In genomic region chr17:34997355-34997862, GRCh38 we compare ENCODE assay signal across 10 cellular contexts. TPM values are rescaled to one million over a fixed set of nuclear protein-coding genes. Genes with fewer than 3 reads are reported as not detected.
DNase-seq lines count a peak whose midpoint lies in the region; ATAC-seq and TF ChIP-seq lines count a peak whose summit lies in the region.
"Had no signal": no experiment of that assay in that cellular context is flagged by ENCODE, and none has a peak within 500 bp of the region (broad histone marks: within the 10 kb centered on the region; RNA-seq: fewer than 3 reads in every experiment).

No MANE protein-coding gene starts in this region.

- intact Hi-C loops in stomach (cut with DNase I; ENCODE audit: low total_unique reads): no loop called here
- intact Hi-C loops in activated T-helper 2 cell treated with anti-CD3 and anti-CD28 coated beads, Interferon-gamma antibody, Interleukin-2, Interleukin-4, amounts not matched to agents 10 μg/mL and 5 μg/mL and 100 μg/mL, durations not matched to agents 14 hours and 24 hours and 36 hours (cut with micrococcal nuclease): no loop called here

- peaks cover 14 to 47% (median 44%) of the 10 kb centered on the region in 4 donors for H3K4me1 ChIP-seq in stomach

- H3K36me3 ChIP-seq in stomach: peaks cover 24 to 90% (median 86%) of the 10 kb centered on the region in 4 donors

- ATAC-seq in GM18858 (IDR thresholded peaks at IDR 0.05; ENCODE audit: unreplicated experiment) (no peak), GM21529 (IDR thresholded peaks at IDR 0.05; ENCODE audit: unreplicated experiment) (no peak)

- H3K27me3 Mint-ChIP-seq in chondrocyte (ENCODE audit: low read depth): no peaks in the 10 kb centered on the region
- no peaks in the 10 kb centered on the region for H3K27me3 Mint-ChIP-seq in activated T-helper 2 cell treated with anti-CD3 and anti-CD28 coated beads, Interferon-gamma antibody, Interleukin-2, Interleukin-4, amounts not matched to agents 10 μg/mL and 5 μg/mL and 100 μg/mL, durations not matched to agents 14 hours and 24 hours and 36 hours (ENCODE audit: low read depth)

- DNase-seq in NCI-H2029 treated with DMSO at 0.1 percent for 48 hours (lab: John Stamatoyannopoulos, UW) (peak; percentile 25), chondrocyte (ENCODE audit: low spot score) (no peak), kidney glomerular epithelial cell (lab: John Stamatoyannopoulos, UW) (peak; percentile 51), stomach (peak; percentile 88), GM13977 (ENCODE audit: low spot score) (no peak)
- DNase-seq in activated T-helper 2 cell treated with anti-CD3 and anti-CD28 coated beads, Interferon-gamma antibody, Interleukin-2, Interleukin-4, amounts not matched to agents 10 μg/mL and 5 μg/mL and 100 μg/mL, durations not matched to agents 14 hours and 24 hours and 36 hours (ENCODE audit: low spot score): no peak
- DNase-seq: NCI-H1048 had no signal

- H3K27ac Mint-ChIP-seq in chondrocyte (ENCODE audit: unreplicated experiment): peak overlapping the region; percentile 84
- H3K27ac Mint-ChIP-seq in activated T-helper 2 cell treated with anti-CD3 and anti-CD28 coated beads, Interferon-gamma antibody, Interleukin-2, Interleukin-4, amounts not matched to agents 10 μg/mL and 5 μg/mL and 100 μg/mL, durations not matched to agents 14 hours and 24 hours and 36 hours: no peak overlapping the region

- in situ Hi-C loops in GM13977 (cut with MboI; ENCODE audit: low pct_unique_long_range_greater_than_20kb, low sequenced_read_pairs, unreplicated experiment): loop anchor here (10.0 kb wide), 1 partner anchor 107 kb away; no protein-coding TSS in a partner anchor

- H3K4me3 ChIP-seq in stomach: no peak overlapping the region
- H3K4me3 ChIP-seq: SK-N-MC had no signal

- no peaks in the 10 kb centered on the region for H3K9me3 Mint-ChIP-seq in chondrocyte (ENCODE audit: low read depth)
- H3K9me3 Mint-ChIP-seq in activated T-helper 2 cell treated with anti-CD3 and anti-CD28 coated beads, Interferon-gamma antibody, Interleukin-2, Interleukin-4, amounts not matched to agents 10 μg/mL and 5 μg/mL and 100 μg/mL, durations not matched to agents 14 hours and 24 hours and 36 hours: no peaks in the 10 kb centered on the region

- TF ChIP-seq CTCF in chondrocyte (IDR thresholded peaks at IDR 0.05): no peak
- no peak for TF ChIP-seq CTCF in stomach (IDR thresholded peaks at IDR 0.05)
- TF ChIP-seq CTCF in GM13977 (IDR thresholded peaks at IDR 0.05; ENCODE audit: extremely low read depth, insufficient read depth, missing control alignments): no peak

- no peak for TF ChIP-seq EP300 in stomach (IDR thresholded peaks at IDR 0.05)

- TF ChIP-seq POLR2A in stomach (IDR thresholded peaks at IDR 0.05): no peak

- H3K4me3 Mint-ChIP-seq in chondrocyte (ENCODE audit: unreplicated experiment): no peak overlapping the region
- no peak overlapping the region for H3K4me3 Mint-ChIP-seq in activated T-helper 2 cell treated with anti-CD3 and anti-CD28 coated beads, Interferon-gamma antibody, Interleukin-2, Interleukin-4, amounts not matched to agents 10 μg/mL and 5 μg/mL and 100 μg/mL, durations not matched to agents 14 hours and 24 hours and 36 hours (ENCODE audit: low read depth)

- 34 to 45% (median 40%) methylated on average over 11 of the region's 11 CpGs for WGBS in stomach, 5 donors

- peaks cover 28% of the 10 kb centered on the region for H3K4me1 Mint-ChIP-seq in chondrocyte (ENCODE audit: low read depth)
- peaks cover 7% of the 10 kb centered on the region for H3K4me1 Mint-ChIP-seq in activated T-helper 2 cell treated with anti-CD3 and anti-CD28 coated beads, Interferon-gamma antibody, Interleukin-2, Interleukin-4, amounts not matched to agents 10 μg/mL and 5 μg/mL and 100 μg/mL, durations not matched to agents 14 hours and 24 hours and 36 hours (ENCODE audit: low read depth)

- peaks cover 33% of the 10 kb centered on the region for H3K36me3 Mint-ChIP-seq in chondrocyte (ENCODE audit: low read depth)
- H3K36me3 Mint-ChIP-seq in activated T-helper 2 cell treated with anti-CD3 and anti-CD28 coated beads, Interferon-gamma antibody, Interleukin-2, Interleukin-4, amounts not matched to agents 10 μg/mL and 5 μg/mL and 100 μg/mL, durations not matched to agents 14 hours and 24 hours and 36 hours (ENCODE audit: low read depth): peaks cover 70% of the 10 kb centered on the region

- H3K27ac ChIP-seq in stomach: peak overlapping the region; percentile 31 to 81 (median 68)
- H3K27ac ChIP-seq: SK-N-MC had no signal

- no peaks in the 10 kb centered on the region for H3K27me3 ChIP-seq in stomach

- no peaks in the 10 kb centered on the region for H3K9me3 ChIP-seq in stomach

RNA-seq across cellular contexts. Expression of gene LIG3, which starts 17.1 kb away (rescaled TPM):
- total RNA-seq in chondrocyte (26.0 to 40.4 TPM (median 28.8 TPM) in 3 replicates), stomach (100 to 1,000 TPM in 1 of 5 donors, 10 to 100 TPM in 4; 20.3 to 212 (median 39.5) TPM)
- polyA plus RNA-seq in stomach: 1 to 10 TPM; 4.7 to 7.8 (median 5.8) TPM
- 56.3 and 65.7 TPM in 2 replicates for total RNA-seq in activated T-helper 2 cell treated with anti-CD3 and anti-CD28 coated beads, Interferon-gamma antibody, Interleukin-2, Interleukin-4, amounts not matched to agents 10 μg/mL and 5 μg/mL and 100 μg/mL, durations not matched to agents 14 hours and 24 hours and 36 hours

RNA-seq across cellular contexts. Expression of gene ZNF830, which starts 36.1 kb away (rescaled TPM):
- total RNA-seq in chondrocyte: 12.0 to 16.0 TPM (median 12.3 TPM) in 3 replicates
- total RNA-seq in stomach: 10 to 100 TPM in 2 of 5 donors, 1 to 10 TPM in 3; 7.7 to 20.2 (median 8.5) TPM
- polyA plus RNA-seq in stomach: 10 to 100 TPM in 1 of 3 donors, 1 to 10 TPM in 2; 9.0 to 10.7 (median 9.8) TPM
- 23.8 and 24.9 TPM in 2 replicates for total RNA-seq in activated T-helper 2 cell treated with anti-CD3 and anti-CD28 coated beads, Interferon-gamma antibody, Interleukin-2, Interleukin-4, amounts not matched to agents 10 μg/mL and 5 μg/mL and 100 μg/mL, durations not matched to agents 14 hours and 24 hours and 36 hours

RNA-seq across cellular contexts. Expression of gene CCT6B, which starts 36.1 kb away (rescaled TPM):
- total RNA-seq in chondrocyte (2.1 to 3.0 TPM (median 2.1 TPM) in 3 replicates), stomach (1 to 10 TPM in 2 of 5 donors, under 1 TPM in 1, not detected in 2; 0.45 to 8.6 (median 4.5) TPM)
- 1 to 10 TPM in 2 of 3 donors, under 1 TPM in 1; 0.56 to 1.5 (median 1.4) TPM for polyA plus RNA-seq in stomach
- total RNA-seq in activated T-helper 2 cell treated with anti-CD3 and anti-CD28 coated beads, Interferon-gamma antibody, Interleukin-2, Interleukin-4, amounts not matched to agents 10 μg/mL and 5 μg/mL and 100 μg/mL, durations not matched to agents 14 hours and 24 hours and 36 hours: 1.4 and 1.5 TPM in 2 replicates

Comparison
In these comparisons a context has a peak if more than half of its experiments do, and no peak if none do; other contexts are left out.
1. DNase-seq: peak in NCI-H2029 treated with DMSO at 0.1 percent for 48 hours (single experiment), kidney glomerular epithelial cell (single experiment) and stomach (single experiment); none in chondrocyte (single experiment), GM13977 (single experiment) and activated T-helper 2 cell treated with anti-CD3 and anti-CD28 coated beads, Interferon-gamma antibody, Interleukin-2, Interleukin-4, amounts not matched to agents 10 μg/mL and 5 μg/mL and 100 μg/mL, durations not matched to agents 14 hours and 24 hours and 36 hours (single experiment).